8 cellular contexts compared by ENCODE assay signal in the genomic region with DNA sequence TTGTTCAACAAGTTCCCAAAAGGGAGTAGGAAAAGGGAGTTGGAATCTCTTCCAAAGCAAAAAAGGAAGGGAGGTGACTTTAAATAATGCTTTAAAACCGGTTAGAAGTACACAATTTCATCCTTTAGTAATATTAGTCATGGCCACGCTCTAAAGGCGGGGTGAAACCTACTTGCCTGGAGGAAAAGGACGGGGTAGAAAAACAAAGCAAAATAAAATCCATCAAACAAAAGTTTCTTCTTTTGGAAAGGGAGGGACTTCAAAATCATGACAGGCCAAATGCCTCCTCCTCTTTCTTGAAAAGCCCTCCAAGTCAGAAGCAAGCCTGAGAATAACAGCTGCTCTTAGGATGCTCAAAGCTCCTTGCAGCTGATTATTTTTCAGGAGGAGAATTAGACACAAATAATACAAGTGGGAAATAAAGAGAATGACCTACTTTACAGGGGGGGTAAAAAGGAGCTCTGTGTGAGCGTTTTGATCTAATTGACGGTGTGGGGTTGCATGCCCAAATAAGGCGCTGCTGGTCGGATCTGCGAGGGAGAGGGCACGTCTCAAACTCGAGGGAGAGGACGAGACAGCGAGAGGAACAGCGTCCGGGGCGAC. TPM values are rescaled to one million over a fixed set of nuclear protein-coding genes. Genes with fewer than 3 reads are reported as not detected.
DNase-seq lines count a peak whose midpoint lies in the region; ATAC-seq and TF ChIP-seq lines count a peak whose summit lies in the region.

No MANE protein-coding gene starts in this region.

- TF ChIP-seq CTCF in heart left ventricle (IDR thresholded peaks at IDR 0.05) = no peak
- no peak for TF ChIP-seq CTCF in psoas muscle (IDR thresholded peaks at IDR 0.05)

- H3K9me3 Mint-ChIP-seq in activated naive CD8-positive, alpha-beta T cell (ENCODE audit: low read depth) = no peaks in the 10 kb centered on the region

- H3K4me1 Mint-ChIP-seq in activated naive CD8-positive, alpha-beta T cell (ENCODE audit: low read depth) = peaks cover 41% of the 10 kb centered on the region

- H3K27ac ChIP-seq in heart left ventricle = peak overlapping the region; percentile 76 to 100 (median 92)
- peak overlapping the region; percentile 87 for H3K27ac ChIP-seq in psoas muscle

- H3K36me3 ChIP-seq in heart left ventricle = no peaks in the 10 kb centered on the region
- H3K36me3 ChIP-seq in psoas muscle (ENCODE audit: insufficient read depth in 1 of 2, low read depth in 1 of 2) = no peaks in the 10 kb centered on the region

- intact Hi-C loops in heart left ventricle (cut with DNase I) = loop anchor here in 8 of 10 donors (2.0 to 10.0 kb wide), 11 partner anchors 36 to 203 kb away; no protein-coding TSS in a partner anchor
- intact Hi-C loops in psoas muscle (cut with DNase I) = loop anchor here (1.0 to 10.0 kb wide), 5 partner anchors 66 to 211 kb away; no protein-coding TSS in a partner anchor

- no peaks in the 10 kb centered on the region for H3K9me3 ChIP-seq in heart left ventricle
- no peaks in the 10 kb centered on the region for H3K9me3 ChIP-seq in psoas muscle

- DNase-seq in G401 (ENCODE audit: low spot score) (peak; percentile 35), heart left ventricle (no peak), psoas muscle (no peak), NCI-H2171 (lab: John Stamatoyannopoulos, UW) (no peak)

- H3K27me3 Mint-ChIP-seq in activated naive CD8-positive, alpha-beta T cell = peaks cover 14% of the 10 kb centered on the region

- H3K27me3 ChIP-seq in heart left ventricle (peaks cover 0 to 30% (median 0%) of the 10 kb centered on the region in 9 donors), psoas muscle (ENCODE audit: insufficient read depth in 3 of 3, low read length in 2 of 3) (no peaks in the 10 kb centered on the region)

- 18 to 24% (median 21%) methylated on average over 16 of the region's 16 CpGs for WGBS in heart left ventricle, 4 donors
- 24 to 32% (median 31%) methylated on average over 16 of the region's 16 CpGs for WGBS in psoas muscle, 3 donors

- peak overlapping the region; percentile 81 for H3K4me3 Mint-ChIP-seq in activated naive CD8-positive, alpha-beta T cell

- H3K36me3 Mint-ChIP-seq in activated naive CD8-positive, alpha-beta T cell = no peaks in the 10 kb centered on the region

- in situ Hi-C loops in G401 (cut with HindIII; ENCODE audit: low sequenced_read_pairs) = no loop called here

- ATAC-seq in heart left ventricle (peak in 3 of 4 donors; percentile 2 to 41 (median 3)), psoas muscle (peak; percentile 2 to 14 (median 8)), GM19467 (IDR thresholded peaks at IDR 0.05; ENCODE audit: unreplicated experiment) (no peak), HG02763 (IDR thresholded peaks at IDR 0.05; ENCODE audit: unreplicated experiment) (no peak), GM19324 (IDR thresholded peaks at IDR 0.05; ENCODE audit: low FRiP score, unreplicated experiment) (no peak)

- TF ChIP-seq POLR2A in heart left ventricle (IDR thresholded peaks at IDR 0.05) = no peak

- peak overlapping the region; percentile 34 for H3K27ac Mint-ChIP-seq in activated naive CD8-positive, alpha-beta T cell

- peak overlapping the region; percentile 70 to 95 (median 79) for H3K4me3 ChIP-seq in heart left ventricle
- peak overlapping the region; percentile 83 for H3K4me3 ChIP-seq in psoas muscle

- H3K4me1 ChIP-seq in heart left ventricle = peaks cover under 1 to 67% (median 31%) of the 10 kb centered on the region in 12 donors
- H3K4me1 ChIP-seq in psoas muscle = peaks cover 23% of the 10 kb centered on the region

RNA-seq across cellular contexts. Expression of a gene that starts 1.8 kb away (rescaled TPM):
- not detected in 2 replicates for total RNA-seq in G401 (2014; rRNA removed; shearing (Covaris generic))
- total RNA-seq in heart left ventricle = 10 to 100 TPM; 29.5 to 81.4 (median 43.3) TPM
- polyA plus RNA-seq in heart left ventricle = 100 to 1,000 TPM in 1 of 2 donors, 10 to 100 TPM in 1; 28.2 to 144 TPM
- total RNA-seq in psoas muscle = 10 to 100 TPM in 3 of 4 donors, 1 to 10 TPM in 1; 8.7 to 42.7 (median 16.9) TPM
- polyA plus RNA-seq in psoas muscle = 10 to 100 TPM in 2 of 3 donors, 1 to 10 TPM in 1; 8.5 to 56.2 (median 17.3) TPM

Comparison
In these comparisons a context has a peak if more than half of its experiments do, and no peak if none do; other contexts are left out.
1. ATAC-seq: peak in heart left ventricle (3 of 4) and psoas muscle (4 of 4); none in GM19467 (single experiment), HG02763 (single experiment) and GM19324 (single experiment).